32 cellular contexts compared by ENCODE assay signal in genomic region chr2:30269771-30270145, GRCh38. TPM values are rescaled to one million over a fixed set of nuclear protein-coding genes. Genes with fewer than 3 reads are reported as not detected.
DNase-seq lines count a peak whose midpoint lies in the region; ATAC-seq, FAIRE-seq and TF ChIP-seq lines count a peak whose summit lies in the region.
"Had no signal": no experiment of that assay in that cellular context is flagged by ENCODE, and none has a peak within 500 bp of the region (broad histone marks: within the 10 kb centered on the region; RNA-seq: fewer than 3 reads in every experiment).

No MANE protein-coding gene starts in this region.

- H3K79me2 ChIP-seq in K562 (ENCODE audit: control insufficient read depth, insufficient read depth, low read length) = no peaks in the 10 kb centered on the region

- H3K4me3 Mint-ChIP-seq in naive B cell = peak overlapping the region in 4 of 8 donors; percentile 18 to 57 (median 40)
- H3K4me3 Mint-ChIP-seq: activated CD4-positive, alpha-beta memory T cell treated with anti-CD3 and anti-CD28 coated beads, Interleukin-2, amount 10 ng/mL, durations not matched to agents 7 days and 5 days; neural crest cell; T-helper 1 cell treated with Interleukin-12 subunit alpha and Interleukin-12 subunit beta and Interleukin-4 antibody, amounts not matched to agents 30 μg/mL and 1 μg/mL, for 36 hours had no signal

- H3K36me3 Mint-ChIP-seq in naive B cell = no peaks in the 10 kb centered on the region

- no peak for TF ChIP-seq CTCF in K562 (IDR thresholded peaks at IDR 0.05 in 2 of 3, conservative IDR thresholded peaks at IDR 0.05 in 1 of 3; ENCODE audit: insufficient read depth in 2 of 3, low read depth in 1 of 3, low read length in 3 of 3)
- no peak for TF ChIP-seq CTCF in Peyer's patch (IDR thresholded peaks at IDR 0.05)

- H3K9me1 ChIP-seq in K562 (ENCODE audit: control insufficient read depth, insufficient read depth, low read length) = no peaks in the 10 kb centered on the region

- H3K9me3 ChIP-seq in K562 (replicated peaks; ENCODE audit: control insufficient read depth, insufficient read depth, low read depth, low read length) = no peaks in the 10 kb centered on the region
- H3K9me3 ChIP-seq in Peyer's patch = no peaks in the 10 kb centered on the region
- H3K9me3 ChIP-seq: BE2C, mucosa of descending colon, ovary, SK-N-SH had no signal

- no peaks in the 10 kb centered on the region for H3K27me3 Mint-ChIP-seq in naive B cell
- H3K27me3 Mint-ChIP-seq: activated CD4-positive, alpha-beta memory T cell treated with anti-CD3 and anti-CD28 coated beads, Interleukin-2, amount 10 ng/mL, durations not matched to agents 7 days and 5 days had no signal

- ATAC-seq in Right ventricle myocardium inferior (no peak), K562 (no peak), naive B cell (ENCODE audit: low read depth in 2 of 2) (no peak), GM19351 (IDR thresholded peaks at IDR 0.05; ENCODE audit: unreplicated experiment) (no peak), GM21390 (IDR thresholded peaks at IDR 0.05; ENCODE audit: unreplicated experiment) (no peak)
- ATAC-seq: heart left ventricle; mucosa of descending colon; PC-3; stimulated activated naive CD8-positive, alpha-beta T cell treated with anti-CD3 and anti-CD28 coated beads, Interleukin-15, Interleukin-2, amounts not matched to agents 100 U/mL and 50 U/mL, for 24 hours had no signal

- H3K4me3 ChIP-seq in K562 = no peak overlapping the region
- H3K4me3 ChIP-seq in Peyer's patch = no peak overlapping the region
- H3K4me3 ChIP-seq: heart left ventricle, lung, mucosa of descending colon, ovary had no signal

- no peak overlapping the region for H3K27ac ChIP-seq in K562 (ENCODE audit: extremely low read depth, low read depth, low read length)
- H3K27ac ChIP-seq in Peyer's patch = no peak overlapping the region
- H3K27ac ChIP-seq: ovary had no signal

- H3K36me3 ChIP-seq in K562 (ENCODE audit: control insufficient read depth, insufficient read depth, low read length) = no peaks in the 10 kb centered on the region
- no peaks in the 10 kb centered on the region for H3K36me3 ChIP-seq in Peyer's patch
- H3K36me3 ChIP-seq: BE2C, heart left ventricle, ovary had no signal

- H3K27me3 ChIP-seq in K562 (ENCODE audit: control insufficient read depth in 2 of 2, insufficient read depth in 2 of 2, low read length in 2 of 2) = no peaks in the 10 kb centered on the region
- H3K27me3 ChIP-seq in Peyer's patch = no peaks in the 10 kb centered on the region
- H3K27me3 ChIP-seq: BE2C, heart left ventricle, ovary had no signal

- no peak for FAIRE-seq in K562 (lab: Jason Lieb, UNC)
- FAIRE-seq: GM18507, H54, HTR-8/SVneo, kidney, urothelium cell line had no signal

- intact Hi-C loops in cardiac septum (cut with DNase I) = no loop called here
- intact Hi-C loops in Right ventricle myocardium inferior (cut with DNase I) = no loop called here
- intact Hi-C loops in K562 (cut with micrococcal nuclease) = no loop called here

- TF ChIP-seq EP300 in K562 (IDR thresholded peaks at IDR 0.05; ENCODE audit: low read length) = no peak

- H3K9me3 Mint-ChIP-seq in naive B cell = no peaks in the 10 kb centered on the region
- H3K9me3 Mint-ChIP-seq: activated CD4-positive, alpha-beta memory T cell treated with anti-CD3 and anti-CD28 coated beads, Interleukin-2, amount 10 ng/mL, durations not matched to agents 7 days and 5 days; T-helper 1 cell treated with Interleukin-12 subunit alpha and Interleukin-12 subunit beta and Interleukin-4 antibody, amounts not matched to agents 30 μg/mL and 1 μg/mL, for 36 hours had no signal

- no peak overlapping the region for H3K4me2 ChIP-seq in K562 (ENCODE audit: insufficient read depth, low read length)
- H3K4me2 ChIP-seq: SK-N-SH had no signal

- H3K9ac ChIP-seq in K562 (ENCODE audit: insufficient read depth in 1 of 2, low read depth in 2 of 2, low read length in 2 of 2) = no peak overlapping the region
- H3K9ac ChIP-seq: SK-N-SH had no signal

- no TSS peak for BruUV-seq in K562 (replicated peaks; lab: Mats Ljungman, UMichigan)

- H3K27ac Mint-ChIP-seq in naive B cell = peak overlapping the region; percentile 43 to 94 (median 68)
- H3K27ac Mint-ChIP-seq: activated CD4-positive, alpha-beta memory T cell treated with anti-CD3 and anti-CD28 coated beads, Interleukin-2, amount 10 ng/mL, durations not matched to agents 7 days and 5 days; T-helper 1 cell treated with Interleukin-12 subunit alpha and Interleukin-12 subunit beta and Interleukin-4 antibody, amounts not matched to agents 30 μg/mL and 1 μg/mL, for 36 hours had no signal

- TF ChIP-seq POLR2A in K562 (conservative IDR thresholded peaks at IDR 0.05) = no peak
- no peak for TF ChIP-seq POLR2A in Peyer's patch (IDR thresholded peaks at IDR 0.05)

- CTCF ChIA-PET in K562 (lab: Yijun Ruan, JAX; ENCODE audit: low intra/inter-chr PET ratio) = no interaction called here

- no peak for TF ChIP-seq RAD21 in K562 (CRISPR knock-in tag; conservative IDR thresholded peaks at IDR 0.05 in 1 of 2, IDR thresholded peaks at IDR 0.05 in 1 of 2)

- in situ Hi-C loops in K562 (cut with MboI) = no loop called here

- POLR2A ChIA-PET in K562 (lab: Yijun Ruan, JAX) = interaction anchor here (1.1 kb wide), 1 partner anchor 36 kb away, joined by 3 read pairs; no protein-coding TSS in a partner anchor

- no peaks in the 10 kb centered on the region for H4K20me1 ChIP-seq in K562 (replicated peaks; ENCODE audit: control insufficient read depth, insufficient read depth, low read length)

- H3K4me1 ChIP-seq in K562 (replicated peaks in 1 of 2; ENCODE audit: control insufficient read depth in 2 of 2, insufficient read depth in 2 of 2, low read length in 2 of 2) (peaks cover 22 to 27% of the 10 kb centered on the region in 2 experiments; a peak in 4 of 5 replicates), Peyer's patch (peaks cover 0 to 23% (median 7%) of the 10 kb centered on the region in 4 donors)
- H3K4me1 ChIP-seq: BE2C had no signal

- H3K4me1 Mint-ChIP-seq in naive B cell = peaks cover 68 to 98% (median 90%) of the 10 kb centered on the region in 3 donors
- H3K4me1 Mint-ChIP-seq: neural crest cell had no signal

- DNase-seq in cardiac septum (ENCODE audit: low spot score) = peak; percentile 53
- no peak for DNase-seq in Right ventricle myocardium inferior (ENCODE audit: missing footprints)
- no peak for DNase-seq in K562 (ENCODE audit: extremely low read depth in 1 of 4, low spot score in 3 of 4)
- DNase-seq in naive B cell = no peak
- no peak for DNase-seq in Peyer's patch
- DNase-seq: ACHN; activated CD4-positive, alpha-beta memory T cell treated with anti-CD3 and anti-CD28 coated beads, Interleukin-2, amount 10 ng/mL, durations not matched to agents 7 days and 5 days; activated CD4-positive, CD25-positive, alpha-beta regulatory T cell treated with anti-CD3 and anti-CD28 coated beads, Interleukin-2, amount 50 U/mL, for 72 hours; activated gamma-delta T cell treated with Interleukin-2 at 50 U/mL for 16 hours; activated T-cell treated with anti-CD3 and anti-CD28 coated beads, Interleukin-2, amount 50 U/mL, for 1 hour; BE2C; DMS153; foreskin melanocyte; heart left ventricle; kidney; mucosa of descending colon; NCI-H1417 treated with DMSO at 0.1 percent for 48 hours; NCI-H2029 treated with DMSO at 0.1 percent for 48 hours; NCI-H526; ovary; PC-3; SK-N-SH; stimulated activated naive CD8-positive, alpha-beta T cell treated with anti-CD3 and anti-CD28 coated beads, Interleukin-15, Interleukin-2, amounts not matched to agents 100 U/mL and 50 U/mL, for 24 hours had no signal

- H2AFZ ChIP-seq in K562 (ENCODE audit: low read depth, low read length) = 0 out of 2 replicates have a peak overlapping the region, but pooled peaks have one; percentile 56

- 61% methylated on average over 5 of the region's 5 CpGs for WGBS in K562 (ENCODE audit: insufficient coverage, low coverage, missing lambda C conversion rate)

TF ChIP-seq in K562, 482 proteins besides CTCF, POLR2A, EP300 and RAD21 (continues in another document):
- no peak for TF ChIP-seq SRF (CRISPR knock-in tag; IDR thresholded peaks at IDR 0.05)
- TF ChIP-seq MAFG (tag; conservative IDR thresholded peaks at IDR 0.05) = no peak
- TF ChIP-seq ATF7 (IDR thresholded peaks at IDR 0.05) = no peak
- no peak for TF ChIP-seq SAFB2 (IDR thresholded peaks at IDR 0.05; ENCODE audit: borderline replicate concordance, low read depth, low read length, severe bottlenecking)

RNA-seq across cellular contexts. Expression of gene LBH, which starts 38.4 kb away (rescaled TPM):
- total RNA-seq in cardiac septum (208 TPM), Right ventricle myocardium inferior (133 TPM), K562 (2014; rRNA removed) (7.4 and 23.5 TPM in 2 replicates), K562 (2014; rRNA removed; fragmentation: Illumina TruSeq; extraction: Trizol) (5.7 and 6.0 TPM in 2 replicates), K562 (2015; rRNA removed; fragmentation: Illumina TruSeq; extraction: Trizol) (4.6 and 7.3 TPM in 2 replicates), K562 (2021) (9.5 and 12.1 TPM in 2 replicates), Peyer's patch (10 to 100 TPM; 10.9 to 44.6 (median 14.8) TPM)
- total RNA-seq in K562 (2011; cell fraction: chromatin; rRNA removed; ENCODE audit: low replicate concordance) = 4.1 and 9.5 TPM in 2 replicates
- 14.5 and 15.2 TPM in 2 replicates for total RNA-seq in K562 (2011; cell fraction: nucleolus; rRNA removed)
- 8.9 and 11.3 TPM in 2 replicates for total RNA-seq in K562 (2011; cell fraction: nucleoplasm; rRNA removed)
- polyA plus RNA-seq in K562 (2011; rRNA removed) (8.2 and 9.5 TPM in 2 replicates), K562 (2014; fragmentation: Illumina TruSeq; extraction: Trizol) (8.1 TPM in 2 replicates), K562 (2014; fragmentation: Nextera tagmentation; extraction: Ambion mirVana) (1 to 10 TPM; 3.1 to 5.9 TPM), K562 (2014; rRNA removed) (9.4 and 13.4 TPM in 2 replicates), naive B cell (ENCODE audit: low read depth in 6 of 6) (100 to 1,000 TPM; 191 to 297 (median 221) TPM)
- polyA plus RNA-seq in K562 (2011; cell fraction: cytosol; rRNA removed) = 13.7 and 24.2 TPM in 2 replicates
- polyA plus RNA-seq in K562 (2011; cell fraction: nucleus; rRNA removed) = 4.1 and 4.6 TPM in 2 replicates
- 6.0 and 6.2 TPM in 2 replicates for polyA plus RNA-seq in K562 (2012)
- polyA minus RNA-seq in K562 (2011; rRNA and poly(A)+ RNA removed) = 10.9 and 13.0 TPM in 2 replicates
- 5.6 and 12.1 TPM in 2 replicates for polyA minus RNA-seq in K562 (2011; cell fraction: cytosol; rRNA and poly(A)+ RNA removed)
- 7.7 and 15.4 TPM in 2 replicates for polyA minus RNA-seq in K562 (2011; cell fraction: nucleus; rRNA and poly(A)+ RNA removed)
